In the genomic region with DNA sequence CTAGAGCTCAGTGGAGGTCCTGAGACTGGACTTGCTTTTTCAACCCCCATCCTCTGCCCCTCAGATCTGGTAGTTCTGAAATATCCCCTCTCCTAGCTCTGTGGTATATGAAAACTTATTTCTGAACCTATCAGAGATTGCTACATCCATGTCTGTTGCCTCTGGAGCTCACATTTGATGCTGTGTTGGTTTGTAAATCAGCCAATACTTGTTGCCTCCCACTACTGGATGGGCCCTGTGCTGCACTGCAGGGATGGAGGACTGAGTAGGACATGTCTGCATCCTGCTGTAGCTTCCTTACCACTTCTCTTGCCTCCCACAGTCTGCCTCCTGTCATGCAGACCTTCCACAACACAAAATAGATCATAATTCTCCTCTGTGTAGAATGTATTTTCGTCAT, we compare ENCODE assay signal across 18 cellular contexts. TPM values are rescaled to one million over a fixed set of nuclear protein-coding genes. Genes with fewer than 3 reads are reported as not detected.
"Had no signal": no experiment of that assay in that cellular context is flagged by ENCODE, and none has a peak within 500 bp of the region (broad histone marks: within the 10 kb centered on the region; RNA-seq: fewer than 3 reads in every experiment).

No MANE protein-coding gene starts in this region.

- DNase-seq: activated CD4-positive, alpha-beta T cell treated with anti-CD3 and anti-CD28 coated beads, Interleukin-2, amount 50 U/mL, for 48 hours; activated CD4-positive, CD25-positive, alpha-beta regulatory T cell treated with anti-CD3 and anti-CD28 coated beads, Interleukin-2, amount 50 U/mL, for 72 hours; activated effector memory CD4-positive, alpha-beta T cell treated with anti-CD3 and anti-CD28 coated beads, Interleukin-2, amount 50 U/mL, for 16 hours; activated T-cell treated with anti-CD3 and anti-CD28 coated beads, Interleukin-2, amount 50 U/mL, for 4 hours; left cardiac atrium; naive thymus-derived CD4-positive, alpha-beta T cell; right cardiac atrium; stimulated activated CD4-positive, alpha-beta T cell treated with anti-CD3 and anti-CD28 coated beads, Interleukin-1b, Interleukin-23, amount 100 ng/mL, for 48 hours; substantia nigra; transverse colon had no signal

- ATAC-seq: activated naive CD4-positive, alpha-beta T cell treated with anti-CD3 and anti-CD28 coated beads, Interleukin-2, amount 50 U/mL, for 72 hours; activated T-cell treated with anti-CD3 and anti-CD28 coated beads, Interleukin-2, amount 50 U/mL, for 4 hours; stimulated activated memory B cell treated with anti-CD40 and anti-IgM and Interleukin-4, amounts not matched to agents 10 μg/mL and 1 μg/mL and 100 μg/mL, for 72 hours had no signal

- H3K27ac ChIP-seq: neutrophil, transverse colon had no signal

- H3K27me3 ChIP-seq: breast epithelium, neutrophil, transverse colon had no signal

- H3K9me3 ChIP-seq: breast epithelium, neutrophil, transverse colon had no signal

- H3K4me1 ChIP-seq: breast epithelium, transverse colon had no signal

- H3K36me3 ChIP-seq: breast epithelium, neutrophil, transverse colon had no signal

- H3K4me3 ChIP-seq: breast epithelium, lung, transverse colon had no signal

RNA-seq across cellular contexts. Expression of a gene that starts 5.2 kb away (rescaled TPM):
- total RNA-seq: activated naive CD4-positive, alpha-beta T cell treated with anti-CD3 and anti-CD28 coated beads, Interleukin-2, amount 50 U/mL, for 72 hours; activated T-cell treated with anti-CD3 and anti-CD28 coated beads, Interleukin-2, amount 50 U/mL, for 4 hours; endothelial cell of umbilical vein; mononuclear cell; naive thymus-derived CD4-positive, alpha-beta T cell; progenitor cell of endocrine pancreas had no signal
- polyA plus RNA-seq: endothelial cell of umbilical vein had no signal
